Comparison of ENCODE assay signal across 28 cellular contexts in genomic region chr4:180937083-180937482, GRCh38.
"Had no signal": no experiment of that assay in that cellular context is flagged by ENCODE, and none has a peak within 500 bp of the region (broad histone marks: within the 10 kb centered on the region; RNA-seq: fewer than 3 reads in every experiment).

No MANE protein-coding gene starts in this region.

- H3K79me2 ChIP-seq: hepatocyte had no signal

- H3K27ac Mint-ChIP-seq: dendritic cell treated with granulocyte-macrophage colony-stimulating factor and Interleukin-4, amounts not matched to agents 40 ng/mL and 50 ng/mL, for 4 days; effector memory CD8-positive, alpha-beta T cell; endodermal cell; immature natural killer cell; mesothelial cell of epicardium; naive B cell had no signal

- H3K27me3 Mint-ChIP-seq: dendritic cell treated with granulocyte-macrophage colony-stimulating factor and Interleukin-4, amounts not matched to agents 40 ng/mL and 50 ng/mL, for 4 days; effector memory CD8-positive, alpha-beta T cell; naive B cell had no signal

- ATAC-seq: effector memory CD8-positive, alpha-beta T cell; esophagus mucosa; gastrocnemius medialis; heart left ventricle; left colon; left lung; left ventricle myocardium superior; lower lobe of right lung; mucosa of descending colon had no signal

- H3K4me1 Mint-ChIP-seq: endodermal cell, immature natural killer cell, naive B cell had no signal

- H2AFZ ChIP-seq: hepatocyte had no signal

- H3K36me3 ChIP-seq: colonic mucosa, esophagus squamous epithelium, gastrocnemius medialis, heart left ventricle, left lung, lower lobe of right lung had no signal

- H3K27me3 ChIP-seq: colonic mucosa, gastrocnemius medialis, heart left ventricle, hepatocyte, left lung had no signal

- H3K9me3 ChIP-seq: colonic mucosa, esophagus squamous epithelium, gastrocnemius medialis, heart left ventricle, left lung, lower lobe of right lung, mucosa of descending colon had no signal

- H3K4me1 ChIP-seq: colonic mucosa, esophagus squamous epithelium, gastrocnemius medialis, heart left ventricle, left lung, lower lobe of right lung had no signal

- H3K27ac ChIP-seq: colonic mucosa, epithelial cell of prostate, esophagus squamous epithelium, gastrocnemius medialis, heart left ventricle, hepatocyte, left lung, lower lobe of right lung had no signal

- H3K4me3 ChIP-seq: colonic mucosa, esophagus squamous epithelium, gastrocnemius medialis, heart left ventricle, hepatocyte, left lung, lower lobe of right lung, mucosa of descending colon had no signal

- H3K4me2 ChIP-seq: hepatocyte had no signal

- H3K4me3 Mint-ChIP-seq: dendritic cell treated with granulocyte-macrophage colony-stimulating factor and Interleukin-4, amounts not matched to agents 40 ng/mL and 50 ng/mL, for 4 days; effector memory CD8-positive, alpha-beta T cell; endodermal cell; immature natural killer cell; mesothelial cell of epicardium; naive B cell had no signal

- DNase-seq: colonic mucosa; cortex of kidney; effector CD8-positive, alpha-beta T cell; effector memory CD8-positive, alpha-beta T cell; endodermal cell; erythroblast; esophagus squamous epithelium; foreskin fibroblast; foreskin melanocyte; gastrocnemius medialis; heart left ventricle; hypothalamus; immature natural killer cell; islet precursor cell; kidney; kidney glomerular epithelial cell; left colon; left lung; left ventricle myocardium superior; lower lobe of right lung; mesenchymal stem cell; mucosa of descending colon; naive B cell had no signal

- H3K9me3 Mint-ChIP-seq: endodermal cell, mesothelial cell of epicardium had no signal

- H3K36me3 Mint-ChIP-seq: immature natural killer cell, mesothelial cell of epicardium, naive B cell had no signal
